Comparison of ENCODE assay signal across 21 cellular contexts in genomic region chr13:99373436-99373835, GRCh38.
A peak's percentile ranks its signal among the peaks of the same experiment; 100 is the strongest.
DNase-seq lines count a peak whose midpoint lies in the region; TF ChIP-seq lines count a peak whose summit lies in the region.
"Had no signal": no experiment of that assay in that cellular context is flagged by ENCODE, and none has a peak within 500 bp of the region (broad histone marks: within the 10 kb centered on the region; RNA-seq: fewer than 3 reads in every experiment).

No MANE protein-coding gene starts in this region.

- no peaks in the 10 kb centered on the region for H3K79me1 ChIP-seq in H9 (ENCODE audit: insufficient read depth, low read depth, low read length, poor library complexity, severe bottlenecking)

- no peak overlapping the region for H2AK5ac ChIP-seq in H9 (ENCODE audit: insufficient read length, low read length)

- H3K14ac ChIP-seq in H9 (ENCODE audit: insufficient read depth, low read length) = no peak overlapping the region

- H2BK20ac ChIP-seq in H9 (ENCODE audit: low read depth, low read length, poor library complexity, severe bottlenecking) = no peak overlapping the region

- DNase-seq in activated CD4-positive, alpha-beta T cell treated with anti-CD3 and anti-CD28 coated beads, Interleukin-2, amount 10 ng/mL, durations not matched to agents 24 days and 14 days = no peak
- no peak for DNase-seq in activated CD4-positive, alpha-beta T cell treated with anti-CD3 and anti-CD28 coated beads for 1 hour
- DNase-seq in H9 = no peak
- DNase-seq in posterior vena cava (ENCODE audit: low spot score) = peak; percentile 46
- DNase-seq in HAP-1 (ENCODE audit: low spot score in 2 of 2) = no peak
- DNase-seq in RWPE1 (ENCODE audit: low spot score) = no peak
- no peak for DNase-seq in SK-N-SH
- DNase-seq: 8988T; activated effector memory CD4-positive, alpha-beta T cell treated with anti-CD3 and anti-CD28 coated beads, Interleukin-2, amount 50 U/mL, for 16 hours; caudate nucleus; effector CD4-positive, alpha-beta T cell; GF-D8; NCI-H1092; NCI-H2081; NCI-H446 treated with DMSO at 0.1 percent for 48 hours; NK-92 treated with Interleukin-12 subunit alpha and Interleukin-12 subunit beta, amount 100 ng/mL, for 24 hours; pancreas; RPMI8226; stimulated activated CD4-positive, alpha-beta T cell treated with anti-CD3 and anti-CD28 coated beads, Interleukin-4, amount 100 ng/mL, for 1 hour; uterus had no signal

- no peak overlapping the region for H2BK5ac ChIP-seq in H9 (ENCODE audit: insufficient read length, low read length)

- H3T11ph ChIP-seq in H9 (ENCODE audit: low read length) = no peak overlapping the region

- H3K9me3 ChIP-seq in H9 (ENCODE audit: control insufficient read depth, low read depth, low read length) = no peaks in the 10 kb centered on the region
- H3K9me3 ChIP-seq in HAP-1 = no peaks in the 10 kb centered on the region
- no peaks in the 10 kb centered on the region for H3K9me3 ChIP-seq in SK-N-SH
- H3K9me3 ChIP-seq: pancreas, uterus had no signal

- CTCF ChIA-PET in RWPE1 (lab: Yijun Ruan, JAX) (no interaction called here), SK-N-SH (lab: Yijun Ruan, JAX) (interaction anchor here (1.0 to 2.0 kb wide), 2 partner anchors 11 to 63 kb away, joined by 3 to 7 read pairs; no protein-coding TSS in a partner anchor)

- in situ Hi-C loops in HAP-1 (cut with MboI; ENCODE audit: low sequenced_read_pairs) = no loop called here

- H3K4me2 ChIP-seq in H9 (ENCODE audit: insufficient read depth, insufficient read length, low read length) = no peak overlapping the region
- H3K4me2 ChIP-seq in SK-N-SH = no peak overlapping the region

- no peaks in the 10 kb centered on the region for H3K23me2 ChIP-seq in H9 (ENCODE audit: insufficient read length, low read depth, low read length, poor library complexity, severe bottlenecking)

- no peak for TF ChIP-seq EP300 in SK-N-SH (IDR thresholded peaks at IDR 0.05; ENCODE audit: borderline replicate concordance in 1 of 2, low read depth in 1 of 2, low read length in 1 of 2)

- no peak overlapping the region for H3K9ac ChIP-seq in H9 (ENCODE audit: extremely low read depth, insufficient read length, low read length)
- no peak overlapping the region for H3K9ac ChIP-seq in SK-N-SH

- no peaks in the 10 kb centered on the region for H3K27me3 Mint-ChIP-seq in activated CD4-positive, alpha-beta T cell treated with anti-CD3 and anti-CD28 coated beads, Interleukin-2, amount 10 ng/mL, durations not matched to agents 24 days and 14 days
- no peaks in the 10 kb centered on the region; the same call in 1 of the 2 replicates for H3K27me3 Mint-ChIP-seq in H9 (ENCODE audit: low read depth)
- H3K27me3 Mint-ChIP-seq in dendritic cell treated with granulocyte-macrophage colony-stimulating factor and Interleukin-4, amounts not matched to agents 40 ng/mL and 50 ng/mL, for 4 days = no peaks in the 10 kb centered on the region

- TF ChIP-seq RAD21 in SK-N-SH (IDR thresholded peaks at IDR 0.05; ENCODE audit: low read length) = no peak

- no peak overlapping the region for H2BK12ac ChIP-seq in H9 (ENCODE audit: insufficient read length, low read depth, low read length)

- H4K5ac ChIP-seq in H9 (ENCODE audit: insufficient read length, low read depth, low read length) = no peak overlapping the region

- no peak overlapping the region for H2AFZ ChIP-seq in H9 (ENCODE audit: low read length)
- no peak overlapping the region for H2AFZ ChIP-seq in SK-N-SH (ENCODE audit: low read depth)

- H3K4ac ChIP-seq in H9 (ENCODE audit: low read depth, low read length) = no peak overlapping the region

- peaks cover 64% of the 10 kb centered on the region for H3K36me3 Mint-ChIP-seq in activated CD4-positive, alpha-beta T cell treated with anti-CD3 and anti-CD28 coated beads, Interleukin-2, amount 10 ng/mL, durations not matched to agents 24 days and 14 days (ENCODE audit: low read depth)
- peaks cover 9 to 32% (median 22%) of the 10 kb centered on the region in 3 experiments for H3K36me3 Mint-ChIP-seq in H9 (ENCODE audit: insufficient read depth in 1 of 3, low read depth in 3 of 3)
- peaks cover 77% of the 10 kb centered on the region for H3K36me3 Mint-ChIP-seq in dendritic cell treated with granulocyte-macrophage colony-stimulating factor and Interleukin-4, amounts not matched to agents 40 ng/mL and 50 ng/mL, for 4 days (ENCODE audit: low read depth)

- no peak overlapping the region for H3K56ac ChIP-seq in H9 (ENCODE audit: insufficient read length, low read depth, low read length)

- no peak overlapping the region for H3K4me3 Mint-ChIP-seq in activated CD4-positive, alpha-beta T cell treated with anti-CD3 and anti-CD28 coated beads, Interleukin-2, amount 10 ng/mL, durations not matched to agents 24 days and 14 days
- H3K4me3 Mint-ChIP-seq in H9 = no peak overlapping the region; a peak in 1 of 5 replicates
- H3K4me3 Mint-ChIP-seq in dendritic cell treated with granulocyte-macrophage colony-stimulating factor and Interleukin-4, amounts not matched to agents 40 ng/mL and 50 ng/mL, for 4 days = no peak overlapping the region

- H3F3A ChIP-seq in SK-N-SH (replicated peaks; ENCODE audit: insufficient read depth) = no peaks in the 10 kb centered on the region

- no peak overlapping the region for H2BK120ac ChIP-seq in H9 (ENCODE audit: low read depth, low read length, poor library complexity, severe bottlenecking)

- no peaks in the 10 kb centered on the region for H3K9me2 ChIP-seq in SK-N-SH

- TF ChIP-seq CTCF in H9 (conservative IDR thresholded peaks at IDR 0.05) (no peak), RWPE1 (conservative IDR thresholded peaks at IDR 0.05; ENCODE audit: low read depth) (no peak), SK-N-SH (IDR thresholded peaks at IDR 0.05) (no peak)

- H3K4me1 ChIP-seq in H9 (ENCODE audit: insufficient read depth, low read length) = peaks cover under 1% of the 10 kb centered on the region; the same call in 1 of the 2 replicates
- H3K4me1 ChIP-seq in HAP-1 = no peaks in the 10 kb centered on the region
- H3K4me1 ChIP-seq in SK-N-SH (ENCODE audit: control insufficient read depth in 1 of 2, insufficient read depth in 2 of 2, low read depth in 1 of 2, low read length in 1 of 2) = no peaks in the 10 kb centered on the region
- H3K4me1 ChIP-seq: pancreas, uterus had no signal

- H4K20me1 ChIP-seq in H9 (ENCODE audit: control insufficient read depth, insufficient read depth, insufficient read length) (no peaks in the 10 kb centered on the region), SK-N-SH (ENCODE audit: insufficient read depth) (no peaks in the 10 kb centered on the region)

- no peak overlapping the region for H3K23ac ChIP-seq in H9 (ENCODE audit: insufficient read length, low read depth, low read length)

- H3K9me3 Mint-ChIP-seq in activated CD4-positive, alpha-beta T cell treated with anti-CD3 and anti-CD28 coated beads, Interleukin-2, amount 10 ng/mL, durations not matched to agents 24 days and 14 days = no peaks in the 10 kb centered on the region
- no peaks in the 10 kb centered on the region for H3K9me3 Mint-ChIP-seq in H9
- no peaks in the 10 kb centered on the region for H3K9me3 Mint-ChIP-seq in dendritic cell treated with granulocyte-macrophage colony-stimulating factor and Interleukin-4, amounts not matched to agents 40 ng/mL and 50 ng/mL, for 4 days

- no peak overlapping the region for H4K91ac ChIP-seq in H9 (ENCODE audit: insufficient read length, low read depth, low read length)

- H3K79me2 ChIP-seq in H9 (ENCODE audit: insufficient read depth, low read length) (no peaks in the 10 kb centered on the region), SK-N-SH (ENCODE audit: insufficient read depth) (no peaks in the 10 kb centered on the region)

- H3K27me3 ChIP-seq in H9 (ENCODE audit: insufficient read depth, low read length) (no peaks in the 10 kb centered on the region), HAP-1 (ENCODE audit: low read depth) (no peaks in the 10 kb centered on the region), SK-N-SH (ENCODE audit: insufficient read depth) (no peaks in the 10 kb centered on the region)
- H3K27me3 ChIP-seq: pancreas, uterus had no signal

- no peak overlapping the region for H4K8ac ChIP-seq in H9 (replicated peaks; ENCODE audit: insufficient read length, low read depth, low read length)

- no peak overlapping the region for H2BK15ac ChIP-seq in H9 (ENCODE audit: low read depth, low read length)

- POLR2A ChIA-PET in RWPE1 (lab: Yijun Ruan, JAX; ENCODE audit: low non-redundant PET) = no interaction called here
- POLR2A ChIA-PET in SK-N-SH (lab: Yijun Ruan, JAX) = interaction anchor here (1.2 kb wide), 1 partner anchor 32 kb away, joined by 4 read pairs; no protein-coding TSS in a partner anchor

- H3K27ac ChIP-seq in H9 (ENCODE audit: insufficient read length, low read depth, low read length) = no peak overlapping the region
- H3K27ac ChIP-seq in RWPE1 = no peak overlapping the region
- no peak overlapping the region for H3K27ac ChIP-seq in SK-N-SH (ENCODE audit: low read depth in 2 of 2, low read length in 1 of 2)
- H3K27ac ChIP-seq: pancreas, uterus had no signal

- H3K4me1 Mint-ChIP-seq in activated CD4-positive, alpha-beta T cell treated with anti-CD3 and anti-CD28 coated beads, Interleukin-2, amount 10 ng/mL, durations not matched to agents 24 days and 14 days = peaks cover 61% of the 10 kb centered on the region
- peaks cover under 1 to 6% of the 10 kb centered on the region in 2 experiments for H3K4me1 Mint-ChIP-seq in H9
- peaks cover 76% of the 10 kb centered on the region for H3K4me1 Mint-ChIP-seq in dendritic cell treated with granulocyte-macrophage colony-stimulating factor and Interleukin-4, amounts not matched to agents 40 ng/mL and 50 ng/mL, for 4 days (ENCODE audit: low read depth)

- WGBS in H9 (ENCODE audit: extremely low coverage, insufficient read length, low lambda C conversion rate) = no CpG with 5 or more reads among the region's 8 CpGs
- 96% methylated on average over 8 of the region's 8 CpGs for WGBS in SK-N-SH (ENCODE audit: low lambda C conversion rate)

- H3K36me3 ChIP-seq in HAP-1 (replicated peaks) = peaks cover 2% of the 10 kb centered on the region; the same call in 1 of the 2 replicates
- peaks cover 9 to 21% of the 10 kb centered on the region in 2 experiments for H3K36me3 ChIP-seq in SK-N-SH (replicated peaks in 1 of 2; ENCODE audit: control insufficient read depth in 1 of 2, insufficient read depth in 2 of 2, low read length in 1 of 2)
- H3K36me3 ChIP-seq: pancreas, uterus had no signal

- intact Hi-C loops in activated CD4-positive, alpha-beta T cell treated with anti-CD3 and anti-CD28 coated beads, Interleukin-2, amount 10 ng/mL, durations not matched to agents 24 days and 14 days (cut with micrococcal nuclease) = no loop called here
- intact Hi-C loops in dendritic cell treated with granulocyte-macrophage colony-stimulating factor and Interleukin-4, amounts not matched to agents 40 ng/mL and 50 ng/mL, for 4 days (cut with micrococcal nuclease) = no loop called here
- intact Hi-C loops in posterior vena cava (cut with DNase I) = no loop called here

- no peak overlapping the region for H3K18ac ChIP-seq in H9 (ENCODE audit: insufficient read length, low read depth, low read length)

- peak overlapping the region; percentile 39 for H3K27ac Mint-ChIP-seq in activated CD4-positive, alpha-beta T cell treated with anti-CD3 and anti-CD28 coated beads, Interleukin-2, amount 10 ng/mL, durations not matched to agents 24 days and 14 days
- peak overlapping the region; percentile 4 to 45 (median 22); a peak in 2 of 7 replicates for H3K27ac Mint-ChIP-seq in H9
- H3K27ac Mint-ChIP-seq in dendritic cell treated with granulocyte-macrophage colony-stimulating factor and Interleukin-4, amounts not matched to agents 40 ng/mL and 50 ng/mL, for 4 days = peak overlapping the region; percentile 73

- H3K4me3 ChIP-seq in HAP-1 (no peak overlapping the region), SK-N-SH (ENCODE audit: low read depth in 2 of 2, low read length in 1 of 2) (no peak overlapping the region)
- H3K4me3 ChIP-seq: pancreas, uterus had no signal

Comparison
In these comparisons a context has a peak if more than half of its experiments do, and no peak if none do; other contexts are left out.
1. H3K27ac Mint-ChIP-seq: peak in every context shown above with its lines; median percentile 73 in dendritic cell treated with granulocyte-macrophage colony-stimulating factor and Interleukin-4, amounts not matched to agents 40 ng/mL and 50 ng/mL, for 4 days; 39 in activated CD4-positive, alpha-beta T cell treated with anti-CD3 and anti-CD28 coated beads, Interleukin-2, amount 10 ng/mL, durations not matched to agents 24 days and 14 days; 22 in H9.